Comparison of ENCODE assay signal across 22 cellular contexts in genomic region chr3:42873216-42873982, GRCh38. TPM values are rescaled to one million over a fixed set of nuclear protein-coding genes. Genes with fewer than 3 reads are reported as not detected.
DNase-seq lines count a peak whose midpoint lies in the region; FAIRE-seq and TF ChIP-seq lines count a peak whose summit lies in the region.
"Had no signal": no experiment of that assay in that cellular context is flagged by ENCODE, and none has a peak within 500 bp of the region (broad histone marks: within the 10 kb centered on the region; RNA-seq: fewer than 3 reads in every experiment).

No MANE protein-coding gene starts in this region.

- H3K9me3 Mint-ChIP-seq in endodermal cell, result no peaks in the 10 kb centered on the region
- H3K9me3 Mint-ChIP-seq: CD4-positive, CD25-positive, alpha-beta regulatory T cell; CD8-positive, alpha-beta memory T cell had no signal

- WGBS in liver, result 34% methylated on average over 10 of the region's 10 CpGs
- 78 to 91% methylated on average over 5 to 8 of the region's 10 CpGs for WGBS in endodermal cell (ENCODE audit: insufficient coverage in 1 of 2, insufficient read length in 1 of 2), 2 experiments

- H3K27ac ChIP-seq in Karpas-422 (ENCODE audit: low read length) (no peak overlapping the region), kidney (ENCODE audit: low read depth in 2 of 2, low read length in 2 of 2) (peak overlapping the region; percentile 1 to 72), liver (ENCODE audit: low read depth in 1 of 2, low read length in 2 of 2) (peak overlapping the region; percentile 85 to 90), endodermal cell (ENCODE audit: low read depth, low read length) (no peak overlapping the region)

- no peak for FAIRE-seq in kidney (lab: Jason Lieb, UNC)
- FAIRE-seq in GM12891 (lab: Jason Lieb, UNC), result no peak
- FAIRE-seq: GM12878, GM19239 had no signal

- no peaks in the 10 kb centered on the region for H3K4me1 ChIP-seq in Karpas-422 (ENCODE audit: low read length)
- peaks cover 26 to 46% of the 10 kb centered on the region in 2 donors for H3K4me1 ChIP-seq in kidney (ENCODE audit: control insufficient read depth in 1 of 2, insufficient read depth in 1 of 2, low read depth in 1 of 2, low read length in 2 of 2)
- H3K4me1 ChIP-seq in liver (ENCODE audit: control insufficient read depth in 4 of 4, insufficient read depth in 4 of 4, low read length in 3 of 4), result peaks cover 5 to 42% (median 31%) of the 10 kb centered on the region in 4 donors
- H3K4me1 ChIP-seq in endodermal cell (ENCODE audit: control insufficient read depth, insufficient read depth, low read length), result no peaks in the 10 kb centered on the region
- H3K4me1 ChIP-seq: HAP-1 had no signal

- no peak overlapping the region for H3K4me3 Mint-ChIP-seq in endodermal cell
- H3K4me3 Mint-ChIP-seq: CD4-positive, CD25-positive, alpha-beta regulatory T cell had no signal

- no peak for TF ChIP-seq POLR2A in GM12891 (IDR thresholded peaks at IDR 0.05; ENCODE audit: low read depth, low read length)

- no peaks in the 10 kb centered on the region for H3K79me2 ChIP-seq in Karpas-422 (ENCODE audit: low read length)

- no peak for TF ChIP-seq RAD21 in liver (IDR thresholded peaks at IDR 0.05)

- no peak overlapping the region for H2AFZ ChIP-seq in Karpas-422 (ENCODE audit: low read length)

- no peaks in the 10 kb centered on the region for H3K9me2 ChIP-seq in Karpas-422 (replicated peaks; ENCODE audit: insufficient read depth, low read length)

- H3K27me3 Mint-ChIP-seq in endodermal cell (ENCODE audit: insufficient read depth), result peaks cover 24% of the 10 kb centered on the region

- no peak for TF ChIP-seq CTCF in kidney (IDR thresholded peaks at IDR 0.05; ENCODE audit: borderline replicate concordance, extremely low read depth, insufficient read depth)
- no peak for TF ChIP-seq CTCF in liver (IDR thresholded peaks at IDR 0.05; ENCODE audit: low read depth, low read length, missing input control)
- TF ChIP-seq CTCF in endodermal cell (conservative IDR thresholded peaks at IDR 0.05), result no peak

- no peaks in the 10 kb centered on the region for H4K20me1 ChIP-seq in Karpas-422 (ENCODE audit: insufficient read depth, low read depth, low read length)

- H3K36me3 Mint-ChIP-seq in endodermal cell (ENCODE audit: low read depth), result no peaks in the 10 kb centered on the region
- H3K36me3 Mint-ChIP-seq: CD4-positive, CD25-positive, alpha-beta regulatory T cell; CD8-positive, alpha-beta memory T cell had no signal

- H3K27ac Mint-ChIP-seq in endodermal cell, result no peak overlapping the region
- H3K27ac Mint-ChIP-seq: CD4-positive, CD25-positive, alpha-beta regulatory T cell; CD8-positive, alpha-beta memory T cell had no signal

- H3K4me3 ChIP-seq in Karpas-422 (ENCODE audit: low read length), result no peak overlapping the region
- H3K4me3 ChIP-seq in kidney (ENCODE audit: low read length in 2 of 2), result peak overlapping the region; percentile 47 to 67
- H3K4me3 ChIP-seq in liver (ENCODE audit: low read depth in 1 of 3, low read length in 3 of 3), result peak overlapping the region; percentile 62 to 91 (median 88)
- no peak overlapping the region for H3K4me3 ChIP-seq in endodermal cell (ENCODE audit: low read length)
- H3K4me3 ChIP-seq: GM12878, HAP-1 had no signal

- H3K9ac ChIP-seq in Karpas-422 (ENCODE audit: low read length), result no peak overlapping the region
- H3K9ac ChIP-seq in kidney (ENCODE audit: low read length in 2 of 2), result peak overlapping the region in 1 of 2 donors; percentile 29
- H3K9ac ChIP-seq in liver (ENCODE audit: low read depth in 1 of 2, low read length in 2 of 2), result peak overlapping the region; percentile 13 to 91
- no peak overlapping the region for H3K9ac ChIP-seq in endodermal cell (ENCODE audit: extremely low read depth, low read length, poor library complexity, severe bottlenecking)

- H3K27me3 ChIP-seq in Karpas-422 (ENCODE audit: low read length) (no peaks in the 10 kb centered on the region), liver (ENCODE audit: control insufficient read depth in 4 of 4, insufficient read depth in 4 of 4, low read length in 3 of 4) (no peaks in the 10 kb centered on the region), endodermal cell (ENCODE audit: control insufficient read depth, insufficient read depth, low read length, poor library complexity, severe bottlenecking) (no peaks in the 10 kb centered on the region)
- H3K27me3 ChIP-seq: BE2C had no signal

- DNase-seq in Karpas-422 (peak; percentile 9), kidney (no peak), renal cortical epithelial cell (ENCODE audit: low read depth) (peak; percentile 64), NCI-H748 (lab: John Stamatoyannopoulos, UW; ENCODE audit: unreplicated experiment) (no peak), GM12891 (ENCODE audit: insufficient read length, low spot score) (no peak), endodermal cell (no peak)
- DNase-seq: BE2C; C1 segment of cervical spinal cord; CD4-positive, CD25-positive, alpha-beta regulatory T cell; CD8-positive, alpha-beta memory T cell; COR-L47; DMS 273 treated with DMSO at 0.1 percent for 48 hours; DMS53; DND-41; EL had no signal

- intact Hi-C loops in kidney (cut with DNase I), result no loop called here

- H3K4me2 ChIP-seq in Karpas-422 (ENCODE audit: low read depth, low read length, poor library complexity, severe bottlenecking), result no peak overlapping the region

- peaks cover 18% of the 10 kb centered on the region for H3K4me1 Mint-ChIP-seq in endodermal cell
- H3K4me1 Mint-ChIP-seq: CD8-positive, alpha-beta memory T cell had no signal

- H3K36me3 ChIP-seq in Karpas-422 (ENCODE audit: insufficient read depth, low read length), result no peaks in the 10 kb centered on the region
- no peaks in the 10 kb centered on the region for H3K36me3 ChIP-seq in kidney (ENCODE audit: control insufficient read depth in 1 of 2, insufficient read depth in 2 of 2, low read length in 2 of 2)
- H3K36me3 ChIP-seq in liver (ENCODE audit: control insufficient read depth in 4 of 4, insufficient read depth in 3 of 4, low read depth in 1 of 4, low read length in 3 of 4), result no peaks in the 10 kb centered on the region
- no peaks in the 10 kb centered on the region for H3K36me3 ChIP-seq in endodermal cell (ENCODE audit: control insufficient read depth, insufficient read depth, low read length)
- H3K36me3 ChIP-seq: BE2C, HAP-1 had no signal

- H3K9me3 ChIP-seq in Karpas-422 (ENCODE audit: low read length) (no peaks in the 10 kb centered on the region), kidney (ENCODE audit: control insufficient read depth in 1 of 2, low read length in 2 of 2) (no peaks in the 10 kb centered on the region), liver (ENCODE audit: control insufficient read depth in 4 of 4, low read length in 3 of 4) (no peaks in the 10 kb centered on the region), endodermal cell (ENCODE audit: control insufficient read depth, low read length) (no peaks in the 10 kb centered on the region)
- H3K9me3 ChIP-seq: BE2C, HAP-1 had no signal

TF ChIP-seq in liver, 16 proteins besides CTCF, POLR2A, EP300 and RAD21:
- no peak for TF ChIP-seq HNF4A (conservative IDR thresholded peaks at IDR 0.05)
- no peak for TF ChIP-seq RXRA (IDR thresholded peaks at IDR 0.05)
- no peak for TF ChIP-seq JUND (IDR thresholded peaks at IDR 0.05)
- no peak for TF ChIP-seq SP1 (IDR thresholded peaks at IDR 0.05)
- TF ChIP-seq GABPA (IDR thresholded peaks at IDR 0.05 in 1 of 2, conservative IDR thresholded peaks at IDR 0.05 in 1 of 2), result no peak
- TF ChIP-seq FOXA2 (IDR thresholded peaks at IDR 0.05), result no peak
- TF ChIP-seq EGR1 (IDR thresholded peaks at IDR 0.05; ENCODE audit: low read depth in 2 of 2), result no peak

TF ChIP-seq in GM12891, 5 proteins besides CTCF, POLR2A, EP300 and RAD21:
- TF ChIP-seq POLR2AphosphoS5 (IDR thresholded peaks at IDR 0.05; ENCODE audit: low read depth, low read length), result no peak
- no peak for TF ChIP-seq SPI1 (IDR thresholded peaks at IDR 0.05; ENCODE audit: low read depth, low read length)
- no peak for TF ChIP-seq TAF1 (IDR thresholded peaks at IDR 0.05; ENCODE audit: low read depth, low read length)
- no peak for TF ChIP-seq POU2F2 (IDR thresholded peaks at IDR 0.05; ENCODE audit: low read depth, low read length)
- no peak for TF ChIP-seq PAX5 (IDR thresholded peaks at IDR 0.05; ENCODE audit: insufficient read depth, low read length, severe bottlenecking)

RNA-seq across cellular contexts. Expression of gene CYP8B1, which starts 2.3 kb away (rescaled TPM):
- total RNA-seq in Karpas-422 (2014; rRNA removed; shearing (Covaris generic); ENCODE audit: low replicate concordance), result not detected in 2 replicates
- total RNA-seq in kidney (10.4 TPM), liver (100 to 1,000 TPM in 1 of 2 donors, 10 to 100 TPM in 1; 21.2 to 490 TPM), renal cortical epithelial cell (0.35 and 0.55 TPM in 2 replicates), endodermal cell (not detected)
- polyA plus RNA-seq in kidney (ENCODE audit: insufficient read depth, low read depth, low replicate concordance) (4.3 TPM), liver (100 to 1,000 TPM; 218 to 229 TPM)
- polyA plus RNA-seq in GM12891 (2012; ENCODE audit: low read depth, missing spikeins), result not detected
- polyA plus RNA-seq in endodermal cell (2013, experiment 1 of 2), result not detected
- not detected for polyA plus RNA-seq in endodermal cell (2013, experiment 2 of 2)
- total RNA-seq: A172; CD4-positive, CD25-positive, alpha-beta regulatory T cell; CD8-positive, alpha-beta memory T cell; G401; H4 had no signal
- polyA plus RNA-seq: CD4-positive, CD25-positive, alpha-beta regulatory T cell; CD8-positive, alpha-beta memory T cell; GM12878 had no signal

RNA-seq across cellular contexts. Expression of gene ZNF662, which starts 32.5 kb away (rescaled TPM):
- not detected in 2 replicates for total RNA-seq in Karpas-422 (2014; rRNA removed; shearing (Covaris generic); ENCODE audit: low replicate concordance)
- total RNA-seq in kidney (12.8 TPM), liver (1 to 10 TPM; 2.8 to 3.9 TPM), renal cortical epithelial cell (1.6 and 4.9 TPM in 2 replicates), endodermal cell (1 to 10 TPM in 1 of 2 donors, not detected in 1; 1.8 TPM)
- polyA plus RNA-seq in kidney (ENCODE audit: insufficient read depth, low read depth, low replicate concordance) (4.9 TPM), liver (1 to 10 TPM; 2.2 to 2.5 TPM)
- polyA plus RNA-seq in GM12891 (2012; ENCODE audit: low read depth, missing spikeins), result not detected
- not detected for polyA plus RNA-seq in endodermal cell (2013, experiment 1 of 2)
- 0.08 TPM for polyA plus RNA-seq in endodermal cell (2013, experiment 2 of 2)
- total RNA-seq: A172, G401, GM12878 had no signal
- polyA plus RNA-seq: CD8-positive, alpha-beta memory T cell; GM12878 had no signal

Comparison
In these comparisons a context has a peak if more than half of its experiments do, and no peak if none do; other contexts are left out.
1. DNase-seq: peak in Karpas-422 (single experiment) and renal cortical epithelial cell (single experiment); none in kidney (single experiment), NCI-H748 (single experiment), GM12891 (single experiment) and endodermal cell (single experiment).
2. H3K27ac ChIP-seq: peak in kidney (2 of 2) and liver (2 of 2); none in Karpas-422 (single experiment) and endodermal cell (single experiment).
3. H3K4me3 ChIP-seq: peak in kidney (2 of 2) and liver (3 of 3); none in Karpas-422 (single experiment) and endodermal cell (single experiment).
4. H3K9ac ChIP-seq: peak in liver (2 of 2); none in Karpas-422 (single experiment) and endodermal cell (single experiment).